ENCODE assay signal across 26 cellular contexts in the genomic region with DNA sequence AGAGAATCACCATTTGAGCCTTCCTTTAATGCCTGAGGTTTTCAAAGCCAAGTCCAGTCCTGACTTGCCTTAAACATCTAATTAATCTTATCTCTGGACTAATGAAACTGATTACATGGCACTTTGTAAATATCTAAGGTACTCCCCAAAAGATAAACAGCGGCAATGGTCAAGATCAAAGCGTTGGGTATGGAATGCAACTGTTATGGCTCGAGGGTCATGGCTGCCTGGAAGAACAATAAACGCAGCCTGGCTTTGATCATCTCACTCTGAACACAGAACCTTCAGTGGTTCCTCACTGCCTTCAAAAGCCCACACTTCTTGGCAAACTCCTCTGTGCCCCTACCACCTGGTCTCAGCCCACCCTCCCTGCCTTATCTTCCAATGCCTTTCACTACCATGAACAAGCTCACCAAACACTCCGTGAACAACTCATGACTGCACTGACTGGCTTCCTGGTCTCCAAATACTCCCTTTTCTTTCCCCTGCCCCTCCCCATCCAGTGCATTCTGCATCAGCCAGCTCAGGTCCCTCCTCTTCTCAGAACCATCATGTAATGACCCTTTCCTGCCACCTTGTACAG.
DNase-seq lines count a peak whose midpoint lies in the region; ATAC-seq, FAIRE-seq and TF ChIP-seq lines count a peak whose summit lies in the region.
"Had no signal": no experiment of that assay in that cellular context is flagged by ENCODE, and none has a peak within 500 bp of the region (broad histone marks: within the 10 kb centered on the region; RNA-seq: fewer than 3 reads in every experiment).

No MANE protein-coding gene starts in this region.

- H3K4me1 Mint-ChIP-seq in mesothelial cell of epicardium = peaks cover 11% of the 10 kb centered on the region
- H3K4me1 Mint-ChIP-seq in naive thymus-derived CD4-positive, alpha-beta T cell = no peaks in the 10 kb centered on the region
- H3K4me1 Mint-ChIP-seq: B cell, CD14-positive monocyte, IgD-negative memory B cell had no signal

- H3K27ac Mint-ChIP-seq in mesothelial cell of epicardium = peak overlapping the region; percentile 32
- H3K27ac Mint-ChIP-seq in naive thymus-derived CD4-positive, alpha-beta T cell = no peak overlapping the region
- H3K27ac Mint-ChIP-seq: B cell, CD14-positive monocyte, IgD-negative memory B cell had no signal

- TF ChIP-seq CTCF in K562 (IDR thresholded peaks at IDR 0.05 in 2 of 3, conservative IDR thresholded peaks at IDR 0.05 in 1 of 3; ENCODE audit: insufficient read depth in 2 of 3, low read depth in 1 of 3, low read length in 3 of 3) (no peak), mesothelial cell of epicardium (IDR thresholded peaks at IDR 0.05; ENCODE audit: unreplicated experiment) (no peak), stomach (IDR thresholded peaks at IDR 0.05) (no peak)

- FAIRE-seq in K562 (lab: Jason Lieb, UNC) = no peak
- FAIRE-seq: A204.1, D721Med had no signal

- H3K36me3 ChIP-seq in K562 (ENCODE audit: control insufficient read depth, insufficient read depth, low read length) (no peaks in the 10 kb centered on the region), stomach (no peaks in the 10 kb centered on the region)
- H3K36me3 ChIP-seq in naive thymus-derived CD4-positive, alpha-beta T cell (ENCODE audit: control insufficient read depth in 2 of 3, insufficient read depth in 3 of 3, low read length in 3 of 3) = no peaks in the 10 kb centered on the region
- H3K36me3 ChIP-seq: MG63 had no signal

- no peaks in the 10 kb centered on the region for H3K79me2 ChIP-seq in K562 (ENCODE audit: control insufficient read depth, insufficient read depth, low read length)

- no peak overlapping the region for H3K4me3 ChIP-seq in K562
- no peak overlapping the region for H3K4me3 ChIP-seq in stomach
- H3K4me3 ChIP-seq in naive thymus-derived CD4-positive, alpha-beta T cell (ENCODE audit: low read length) = no peak overlapping the region
- H3K4me3 ChIP-seq: GM23248, MG63 had no signal

- ATAC-seq in K562 = no peak
- no peak for ATAC-seq in naive thymus-derived CD4-positive, alpha-beta T cell
- ATAC-seq: Panc1 had no signal

- no peak for TF ChIP-seq RAD21 in K562 (CRISPR knock-in tag; conservative IDR thresholded peaks at IDR 0.05 in 1 of 2, IDR thresholded peaks at IDR 0.05 in 1 of 2)

- no peak overlapping the region for H2AFZ ChIP-seq in K562 (ENCODE audit: low read depth, low read length)
- H2AFZ ChIP-seq: GM23248 had no signal

- H3K9me3 ChIP-seq in K562 (replicated peaks; ENCODE audit: control insufficient read depth, insufficient read depth, low read depth, low read length) = no peaks in the 10 kb centered on the region
- H3K9me3 ChIP-seq in stomach = no peaks in the 10 kb centered on the region
- H3K9me3 ChIP-seq in naive thymus-derived CD4-positive, alpha-beta T cell (ENCODE audit: control insufficient read depth in 2 of 3, low read length in 3 of 3) = no peaks in the 10 kb centered on the region
- H3K9me3 ChIP-seq: MG63, SK-N-SH had no signal

- TF ChIP-seq POLR2A in K562 (conservative IDR thresholded peaks at IDR 0.05) (no peak), stomach (IDR thresholded peaks at IDR 0.05) (no peak)

- H3K9me1 ChIP-seq in K562 (ENCODE audit: control insufficient read depth, insufficient read depth, low read length) = no peaks in the 10 kb centered on the region

- no TSS peak for BruUV-seq in K562 (replicated peaks; lab: Mats Ljungman, UMichigan)

- DNase-seq in ELF-1 (ENCODE audit: low read depth, low spot score) (peak; percentile 18), K562 (ENCODE audit: extremely low read depth in 1 of 4, low spot score in 3 of 4) (no peak), mesothelial cell of epicardium (ENCODE audit: low spot score in 2 of 2, unreplicated experiment in 2 of 2) (no peak), stomach (peak; percentile 76), NCI-H187 treated with DMSO at 0.1 percent for 48 hours (lab: John Stamatoyannopoulos, UW) (no peak), head of caudate nucleus (no peak)
- no peak for DNase-seq in naive thymus-derived CD4-positive, alpha-beta T cell
- DNase-seq: EL, GM23248, HCEC 1CT, Karpas-422, MG63, NCI-H1092, NCI-H1436 treated with DMSO at 0.1 percent for 48 hours, NCI-H2029 treated with DMSO at 0.1 percent for 48 hours, NCI-H2171, NCI-H524 treated with DMSO at 0.1 percent for 48 hours, NCI-H82, SIG-M5, SK-N-SH had no signal

- H3K27me3 Mint-ChIP-seq in mesothelial cell of epicardium (ENCODE audit: low read depth) = no peaks in the 10 kb centered on the region
- peaks cover 4 to 41% (median 23%) of the 10 kb centered on the region in 5 donors for H3K27me3 Mint-ChIP-seq in naive thymus-derived CD4-positive, alpha-beta T cell

- CTCF ChIA-PET in K562 (lab: Yijun Ruan, JAX; ENCODE audit: low intra/inter-chr PET ratio) = no interaction called here
- CTCF ChIA-PET in naive thymus-derived CD4-positive, alpha-beta T cell (lab: Charles Lee) = no interaction called here

- no peaks in the 10 kb centered on the region for H4K20me1 ChIP-seq in K562 (replicated peaks; ENCODE audit: control insufficient read depth, insufficient read depth, low read length)

- H3K27ac ChIP-seq in K562 (ENCODE audit: extremely low read depth, low read depth, low read length) = no peak overlapping the region
- peak overlapping the region in 3 of 5 donors; percentile 13 to 66 (median 19) for H3K27ac ChIP-seq in stomach
- no peak overlapping the region for H3K27ac ChIP-seq in naive thymus-derived CD4-positive, alpha-beta T cell (ENCODE audit: low read depth, low read length)
- H3K27ac ChIP-seq: GM23248 had no signal

- in situ Hi-C loops in K562 (cut with MboI) = no loop called here

- 1% methylated on average over 5 of the region's 5 CpGs for WGBS in K562 (ENCODE audit: insufficient coverage, low coverage, missing lambda C conversion rate)
- WGBS in stomach, 5 donors = 21 to 42% (median 26%) methylated on average over 5 of the region's 5 CpGs

- no peak overlapping the region for H3K4me2 ChIP-seq in K562 (ENCODE audit: insufficient read depth, low read length)
- H3K4me2 ChIP-seq: SK-N-SH had no signal

- no peaks in the 10 kb centered on the region for H3K9me3 Mint-ChIP-seq in mesothelial cell of epicardium
- H3K9me3 Mint-ChIP-seq in naive thymus-derived CD4-positive, alpha-beta T cell = no peaks in the 10 kb centered on the region

- peaks cover 10 to 30% of the 10 kb centered on the region in 2 experiments; a peak in 4 of 5 replicates for H3K27me3 ChIP-seq in K562 (ENCODE audit: control insufficient read depth in 2 of 2, insufficient read depth in 2 of 2, low read length in 2 of 2)
- no peaks in the 10 kb centered on the region for H3K27me3 ChIP-seq in stomach
- H3K27me3 ChIP-seq in naive thymus-derived CD4-positive, alpha-beta T cell (ENCODE audit: control insufficient read depth in 2 of 2, insufficient read depth in 2 of 2, low read length in 2 of 2) = no peaks in the 10 kb centered on the region

- no peak for TF ChIP-seq EP300 in K562 (IDR thresholded peaks at IDR 0.05; ENCODE audit: low read length)
- TF ChIP-seq EP300 in stomach (IDR thresholded peaks at IDR 0.05) = no peak

- no peak overlapping the region for H3K9ac ChIP-seq in K562 (ENCODE audit: insufficient read depth in 1 of 2, low read depth in 2 of 2, low read length in 2 of 2)
- H3K9ac ChIP-seq: GM23248, SK-N-SH had no signal

- H3K4me1 ChIP-seq in K562 (replicated peaks in 1 of 2; ENCODE audit: control insufficient read depth in 2 of 2, insufficient read depth in 2 of 2, low read length in 2 of 2) (no peaks in the 10 kb centered on the region), stomach (peaks cover 12 to 42% (median 21%) of the 10 kb centered on the region in 4 donors)
- H3K4me1 ChIP-seq in naive thymus-derived CD4-positive, alpha-beta T cell (ENCODE audit: control insufficient read depth in 2 of 2, insufficient read depth in 2 of 2, low read length in 2 of 2) = no peaks in the 10 kb centered on the region

- POLR2A ChIA-PET in K562 (lab: Yijun Ruan, JAX) = no interaction called here
- POLR2A ChIA-PET in naive thymus-derived CD4-positive, alpha-beta T cell (lab: Charles Lee) = no interaction called here

- intact Hi-C loops in K562 (cut with micrococcal nuclease) = no loop called here
- intact Hi-C loops in stomach (cut with DNase I; ENCODE audit: low total_unique reads) = no loop called here
- intact Hi-C loops in head of caudate nucleus (cut with DNase I) = no loop called here
- intact Hi-C loops in naive thymus-derived CD4-positive, alpha-beta T cell (cut with micrococcal nuclease) = no loop called here

- no peaks in the 10 kb centered on the region for H3K36me3 Mint-ChIP-seq in mesothelial cell of epicardium
- H3K36me3 Mint-ChIP-seq in naive thymus-derived CD4-positive, alpha-beta T cell = no peaks in the 10 kb centered on the region
- H3K36me3 Mint-ChIP-seq: CD14-positive monocyte had no signal

- H3K4me3 Mint-ChIP-seq in mesothelial cell of epicardium = no peak overlapping the region
- H3K4me3 Mint-ChIP-seq in naive thymus-derived CD4-positive, alpha-beta T cell = no peak overlapping the region
- H3K4me3 Mint-ChIP-seq: B cell, CD14-positive monocyte, IgD-negative memory B cell had no signal

TF ChIP-seq in K562, 482 proteins besides CTCF, POLR2A, EP300 and RAD21:
- TF ChIP-seq ZNF77 (CRISPR knock-in tag; IDR thresholded peaks at IDR 0.05) (no peak), HMG20B (CRISPR knock-in tag; IDR thresholded peaks at IDR 0.05) (no peak), NFIX (CRISPR knock-in tag; IDR thresholded peaks at IDR 0.05; ENCODE audit: low read depth) (no peak), ATF7 (IDR thresholded peaks at IDR 0.05) (no peak), ZNF316 (IDR thresholded peaks at IDR 0.05) (peak; percentile 4; the same call in 1 of the 2 replicates)

Comparison
In these comparisons a context has a peak if more than half of its experiments do, and no peak if none do; other contexts are left out.
1. DNase-seq: peak in ELF-1 (single experiment) and stomach (single experiment); none in K562 (0 of 4), mesothelial cell of epicardium (0 of 2), NCI-H187 treated with DMSO at 0.1 percent for 48 hours (single experiment), head of caudate nucleus (0 of 42) and naive thymus-derived CD4-positive, alpha-beta T cell (0 of 9).
2. H3K27ac ChIP-seq: peak in stomach (3 of 5); none in K562 (single experiment) and naive thymus-derived CD4-positive, alpha-beta T cell (single experiment).